Comparison of ENCODE assay signal across 18 cellular contexts in the genomic region with DNA sequence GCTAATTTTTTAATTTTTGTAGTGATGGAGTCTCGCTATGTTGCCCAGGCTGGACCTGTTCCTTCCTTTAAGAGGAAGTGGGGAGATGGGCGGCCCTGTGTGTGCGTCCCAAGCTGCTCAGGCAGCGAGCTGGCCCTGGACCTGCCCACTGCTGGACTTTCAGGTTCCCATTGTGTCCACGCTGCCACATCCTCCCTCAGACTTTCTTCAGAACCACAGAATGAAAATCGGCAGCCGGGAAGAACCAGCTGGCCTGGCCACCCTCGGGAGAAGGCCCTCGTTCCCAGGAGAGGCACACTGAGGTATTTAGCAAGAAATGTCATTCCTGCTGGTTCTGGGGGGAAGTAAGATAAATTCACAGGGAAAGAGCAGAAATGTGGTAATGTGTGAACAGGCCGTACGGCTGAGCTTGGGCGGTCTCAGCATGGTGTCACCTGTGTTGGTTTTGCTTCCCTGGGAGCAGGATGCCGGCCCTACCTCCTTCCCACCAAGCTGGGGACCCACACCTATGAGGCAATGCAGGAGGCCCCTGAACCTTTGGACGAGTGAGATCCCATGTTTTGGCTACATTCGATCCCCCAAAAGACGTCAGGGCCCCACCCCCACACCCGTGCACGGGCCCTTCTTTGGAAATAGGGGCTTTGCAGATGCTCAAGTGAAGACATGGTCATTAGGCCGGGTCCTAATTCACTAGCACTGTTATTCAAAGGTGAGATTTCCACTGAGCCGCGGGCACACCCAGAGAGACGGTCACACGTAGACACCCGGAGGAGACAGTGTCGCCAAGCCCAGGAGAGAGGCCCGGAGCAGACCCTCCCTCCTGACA. TPM values are rescaled to one million over a fixed set of nuclear protein-coding genes. Genes with fewer than 3 reads are reported as not detected.
DNase-seq lines count a peak whose midpoint lies in the region; ATAC-seq, FAIRE-seq and TF ChIP-seq lines count a peak whose summit lies in the region.
"Had no signal": no experiment of that assay in that cellular context is flagged by ENCODE, and none has a peak within 500 bp of the region (broad histone marks: within the 10 kb centered on the region; RNA-seq: fewer than 3 reads in every experiment).

No MANE protein-coding gene starts in this region.

- POLR2A ChIA-PET in T-cell (lab: Charles Lee), result no interaction called here

- H3K27me3 ChIP-seq in RWPE2 (ENCODE audit: insufficient read depth, poor library complexity, severe bottlenecking) (no peaks in the 10 kb centered on the region), vagina (no peaks in the 10 kb centered on the region), MG63 (no peaks in the 10 kb centered on the region)

- H3K27ac Mint-ChIP-seq in T-cell, result no peak overlapping the region
- H3K27ac Mint-ChIP-seq: CD8-positive, alpha-beta T cell had no signal

- H3K4me3 ChIP-seq in RWPE2 (ENCODE audit: severe bottlenecking) (no peak overlapping the region), kidney (ENCODE audit: low read length in 2 of 2) (no peak overlapping the region), vagina (no peak overlapping the region), MG63 (no peak overlapping the region)
- H3K4me3 ChIP-seq: GM23248, HAP-1, PC-9 had no signal

- H3K4me1 ChIP-seq in RWPE2 (ENCODE audit: insufficient read depth, poor library complexity, severe bottlenecking) (no peaks in the 10 kb centered on the region), kidney (ENCODE audit: control insufficient read depth in 1 of 2, insufficient read depth in 1 of 2, low read depth in 1 of 2, low read length in 2 of 2) (no peaks in the 10 kb centered on the region), vagina (peaks cover 15% of the 10 kb centered on the region)
- H3K4me1 ChIP-seq: HAP-1 had no signal

- H3K27me3 Mint-ChIP-seq in T-cell, result no peaks in the 10 kb centered on the region

- TF ChIP-seq CTCF in RWPE2 (IDR thresholded peaks at IDR 0.05; ENCODE audit: poor library complexity, severe bottlenecking) (no peak), kidney (IDR thresholded peaks at IDR 0.05; ENCODE audit: borderline replicate concordance, extremely low read depth, insufficient read depth) (no peak), vagina (IDR thresholded peaks at IDR 0.05) (no peak)

- peaks cover 5 to 12% (median 9%) of the 10 kb centered on the region in 3 donors for H3K4me1 Mint-ChIP-seq in T-cell

- H3K36me3 ChIP-seq in RWPE2 (ENCODE audit: low read depth) (no peaks in the 10 kb centered on the region), kidney (ENCODE audit: control insufficient read depth in 1 of 2, insufficient read depth in 2 of 2, low read length in 2 of 2) (no peaks in the 10 kb centered on the region), vagina (no peaks in the 10 kb centered on the region), MG63 (no peaks in the 10 kb centered on the region)
- H3K36me3 ChIP-seq: HAP-1 had no signal

- no peak overlapping the region for H3K4me3 Mint-ChIP-seq in T-cell
- H3K4me3 Mint-ChIP-seq: CD8-positive, alpha-beta T cell had no signal

- no peak overlapping the region for H3K27ac ChIP-seq in RWPE2 (ENCODE audit: poor library complexity, severe bottlenecking)
- H3K27ac ChIP-seq in kidney (ENCODE audit: low read depth in 2 of 2, low read length in 2 of 2), result no peak overlapping the region
- peak overlapping the region; percentile 78 for H3K27ac ChIP-seq in vagina
- H3K27ac ChIP-seq: GM23248, PC-9 had no signal

- no peak for TF ChIP-seq POLR2A in vagina (IDR thresholded peaks at IDR 0.05)

- CTCF ChIA-PET in T-cell (lab: Charles Lee), result no interaction called here

- H3K9ac ChIP-seq in kidney (ENCODE audit: low read length in 2 of 2), result no peak overlapping the region
- H3K9ac ChIP-seq: GM23248 had no signal

- no peak for FAIRE-seq in kidney (lab: Jason Lieb, UNC)
- FAIRE-seq: GM12891 had no signal

- H3K9me3 ChIP-seq in RWPE2 (ENCODE audit: severe bottlenecking) (no peaks in the 10 kb centered on the region), kidney (ENCODE audit: control insufficient read depth in 1 of 2, low read length in 2 of 2) (peaks cover 0 to 3% of the 10 kb centered on the region in 2 donors), vagina (no peaks in the 10 kb centered on the region), MG63 (no peaks in the 10 kb centered on the region)
- H3K9me3 ChIP-seq: HAP-1 had no signal

- H3K9me3 Mint-ChIP-seq in T-cell, result no peaks in the 10 kb centered on the region
- H3K9me3 Mint-ChIP-seq: CD8-positive, alpha-beta T cell had no signal

- no peaks in the 10 kb centered on the region for H3K36me3 Mint-ChIP-seq in T-cell
- H3K36me3 Mint-ChIP-seq: CD8-positive, alpha-beta T cell had no signal

- DNase-seq in CD1c-positive myeloid dendritic cell (ENCODE audit: extremely low spot score), result peak; percentile 4
- peak; percentile 41 for DNase-seq in RWPE2 (ENCODE audit: low spot score)
- DNase-seq in kidney, result peak; percentile 49
- no peak for DNase-seq in vagina (ENCODE audit: extremely low spot score in 2 of 2)
- DNase-seq in T-cell, result no peak
- DNase-seq in MG63, result no peak
- DNase-seq: CD8-positive, alpha-beta T cell; GM23248; MM.1S; NCI-H1092; NCI-H1436; NCI-H187 treated with DMSO at 0.1 percent for 48 hours; NCI-H2107; PC-9; RPMI8226 had no signal

- intact Hi-C loops in kidney (cut with DNase I) (no loop called here), vagina (cut with DNase I) (no loop called here)

- ATAC-seq in RWPE2 (ENCODE audit: low read depth), result no peak
- no peak for ATAC-seq in GM19035 (IDR thresholded peaks at IDR 0.05; ENCODE audit: unreplicated experiment)
- no peak for ATAC-seq in T-cell (replicated peaks in 1 of 4)
- ATAC-seq: CD8-positive, alpha-beta T cell had no signal

RNA-seq across cellular contexts. Expression of gene ZNF469, which starts 35.9 kb away (rescaled TPM):
- 1.6 TPM for total RNA-seq in kidney
- polyA plus RNA-seq in kidney (ENCODE audit: insufficient read depth, low read depth, low replicate concordance), result 0.09 TPM
- 2.2 TPM for total RNA-seq in vagina
- total RNA-seq in T-cell, result 1 to 10 TPM in 4 of 5 donors, under 1 TPM in 1; 0.63 to 1.8 (median 1.6) TPM
- 0.67 and 0.82 TPM in 2 replicates for total RNA-seq in MG63 (2014; rRNA removed; shearing (Covaris generic); ENCODE audit: low replicate concordance)

Comparison
In these comparisons a context has a peak if more than half of its experiments do, and no peak if none do; other contexts are left out.
1. DNase-seq: peak in CD1c-positive myeloid dendritic cell (single experiment), RWPE2 (single experiment) and kidney (single experiment); none in vagina (0 of 2), T-cell (0 of 34) and MG63 (single experiment).